Comparison of ENCODE assay signal across 1 cellular context in genomic region chr18:22018366-22018765, GRCh38.
TF ChIP-seq lines count a peak whose summit lies in the region.

No MANE protein-coding gene starts in this region.

TF ChIP-seq in WTC11, 78 proteins besides CTCF, POLR2A, EP300 and RAD21 (continued from another document):
- no peak for TF ChIP-seq PRDM15 (CRISPR knock-in tag; IDR thresholded peaks at IDR 0.05)
- TF ChIP-seq FOXK1 (CRISPR knock-in tag; IDR thresholded peaks at IDR 0.05) = no peak
- TF ChIP-seq ZNF396 (CRISPR knock-in tag; IDR thresholded peaks at IDR 0.05; ENCODE audit: borderline replicate concordance) = no peak
- TF ChIP-seq FOXP1 (CRISPR knock-in tag; IDR thresholded peaks at IDR 0.05; ENCODE audit: borderline replicate concordance) = no peak
- TF ChIP-seq ZSCAN18 (CRISPR knock-in tag; IDR thresholded peaks at IDR 0.05) = no peak
